15 cellular contexts compared by ENCODE assay signal in the genomic region with DNA sequence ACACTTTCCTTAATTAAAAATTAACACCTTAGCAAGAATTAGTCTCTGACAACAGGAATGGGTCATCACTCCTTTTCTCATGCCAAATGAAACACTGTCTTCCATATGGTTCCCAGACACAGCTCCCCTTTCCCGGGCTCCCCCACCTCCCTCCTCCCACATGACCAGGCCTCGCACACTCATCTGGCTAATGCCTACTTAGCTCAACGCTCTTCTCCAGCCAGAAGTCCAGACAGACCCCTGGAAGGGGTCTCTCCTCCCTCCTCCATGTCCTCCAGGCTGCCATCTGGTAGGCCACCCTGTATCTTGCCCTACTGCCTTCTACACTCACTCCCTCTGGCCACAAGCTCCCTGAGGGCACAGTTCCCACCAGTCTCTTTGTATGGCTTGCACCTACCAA. TPM values are rescaled to one million over a fixed set of nuclear protein-coding genes. Genes with fewer than 3 reads are reported as not detected.
DNase-seq lines count a peak whose midpoint lies in the region; ATAC-seq and TF ChIP-seq lines count a peak whose summit lies in the region.
"Had no signal": no experiment of that assay in that cellular context is flagged by ENCODE, and none has a peak within 500 bp of the region (broad histone marks: within the 10 kb centered on the region; RNA-seq: fewer than 3 reads in every experiment).

No MANE protein-coding gene starts in this region.

- DNase-seq in NCI-H524 treated with DMSO at 0.1 percent for 48 hours (lab: John Stamatoyannopoulos, UW) = peak; percentile 32
- DNase-seq in SK-N-SH = peak; percentile 62
- DNase-seq in endodermal cell = peak; percentile 13
- peak; percentile 43 for DNase-seq in sigmoid colon
- no peak for DNase-seq in NCI-H1417 treated with DMSO at 0.1 percent for 48 hours (lab: John Stamatoyannopoulos, UW)
- DNase-seq: Calu3; CD4-positive, alpha-beta T cell; DMS153; DMS79 treated with DMSO at 0.1 percent for 48 hours; EL; GOT3 had no signal

- H3K27me3 ChIP-seq in SK-N-SH (ENCODE audit: insufficient read depth) = no peaks in the 10 kb centered on the region; the same call in 1 of the 2 replicates
- H3K27me3 ChIP-seq in endodermal cell (ENCODE audit: control insufficient read depth, insufficient read depth, low read length, poor library complexity, severe bottlenecking) = no peaks in the 10 kb centered on the region
- H3K27me3 ChIP-seq in sigmoid colon = no peaks in the 10 kb centered on the region

- H4K20me1 ChIP-seq in SK-N-SH (ENCODE audit: insufficient read depth) = no peaks in the 10 kb centered on the region

- no peak for TF ChIP-seq CTCF in SK-N-SH (IDR thresholded peaks at IDR 0.05)
- TF ChIP-seq CTCF in endodermal cell (conservative IDR thresholded peaks at IDR 0.05) = no peak
- no peak for TF ChIP-seq CTCF in sigmoid colon (IDR thresholded peaks at IDR 0.05)

- no peaks in the 10 kb centered on the region for H3K9me3 ChIP-seq in SK-N-SH
- no peaks in the 10 kb centered on the region for H3K9me3 ChIP-seq in endodermal cell (ENCODE audit: control insufficient read depth, low read length)
- H3K9me3 ChIP-seq in sigmoid colon = no peaks in the 10 kb centered on the region
- H3K9me3 ChIP-seq: HAP-1 had no signal

- H3F3A ChIP-seq in SK-N-SH (replicated peaks; ENCODE audit: insufficient read depth) = no peaks in the 10 kb centered on the region

- no peaks in the 10 kb centered on the region for H3K79me2 ChIP-seq in SK-N-SH (ENCODE audit: insufficient read depth)

- no peak for TF ChIP-seq POLR2A in sigmoid colon (IDR thresholded peaks at IDR 0.05)

- no peak overlapping the region for H3K4me2 ChIP-seq in SK-N-SH

- H3K36me3 Mint-ChIP-seq in endodermal cell (ENCODE audit: low read depth) = no peaks in the 10 kb centered on the region

- no peaks in the 10 kb centered on the region for H3K9me3 Mint-ChIP-seq in endodermal cell
- H3K9me3 Mint-ChIP-seq: CD4-positive, alpha-beta T cell had no signal

- no peaks in the 10 kb centered on the region for H3K4me1 Mint-ChIP-seq in endodermal cell

- H3K4me3 Mint-ChIP-seq in endodermal cell = no peak overlapping the region
- H3K4me3 Mint-ChIP-seq: B cell; CD4-positive, alpha-beta T cell had no signal

- H3K27ac Mint-ChIP-seq in endodermal cell = no peak overlapping the region
- H3K27ac Mint-ChIP-seq: B cell; CD4-positive, alpha-beta T cell had no signal

- TF ChIP-seq RAD21 in SK-N-SH (IDR thresholded peaks at IDR 0.05; ENCODE audit: low read length) = no peak

- ATAC-seq in GM19467 (IDR thresholded peaks at IDR 0.05; ENCODE audit: unreplicated experiment) = no peak
- no peak for ATAC-seq in HG03097 (IDR thresholded peaks at IDR 0.05; ENCODE audit: low FRiP score, unreplicated experiment)

- H3K36me3 ChIP-seq in SK-N-SH (replicated peaks in 1 of 2; ENCODE audit: control insufficient read depth in 1 of 2, insufficient read depth in 2 of 2, low read length in 1 of 2) = no peaks in the 10 kb centered on the region
- no peaks in the 10 kb centered on the region for H3K36me3 ChIP-seq in endodermal cell (ENCODE audit: control insufficient read depth, insufficient read depth, low read length)
- H3K36me3 ChIP-seq in sigmoid colon = no peaks in the 10 kb centered on the region
- H3K36me3 ChIP-seq: HAP-1 had no signal

- intact Hi-C loops in sigmoid colon (cut with DNase I) = no loop called here

- H3K9ac ChIP-seq in SK-N-SH (no peak overlapping the region), endodermal cell (ENCODE audit: extremely low read depth, low read length, poor library complexity, severe bottlenecking) (no peak overlapping the region)

- H3K27me3 Mint-ChIP-seq in endodermal cell (ENCODE audit: insufficient read depth) = peaks cover 18% of the 10 kb centered on the region
- H3K27me3 Mint-ChIP-seq: B cell; CD4-positive, alpha-beta T cell had no signal

- H3K4me3 ChIP-seq in SK-N-SH (ENCODE audit: low read depth in 2 of 2, low read length in 1 of 2) (no peak overlapping the region), endodermal cell (ENCODE audit: low read length) (no peak overlapping the region), sigmoid colon (no peak overlapping the region)
- H3K4me3 ChIP-seq: HAP-1 had no signal

- POLR2A ChIA-PET in SK-N-SH (lab: Yijun Ruan, JAX) = no interaction called here

- TF ChIP-seq EP300 in SK-N-SH (IDR thresholded peaks at IDR 0.05; ENCODE audit: borderline replicate concordance in 1 of 2, low read depth in 1 of 2, low read length in 1 of 2) (no peak; a peak in 1 of 4 replicates), sigmoid colon (IDR thresholded peaks at IDR 0.05) (no peak)

- H3K9me2 ChIP-seq in SK-N-SH = no peaks in the 10 kb centered on the region

- no peak overlapping the region for H2AFZ ChIP-seq in SK-N-SH (ENCODE audit: low read depth)

- peak overlapping the region in 1 of 2 experiments; percentile 72; a peak in 1 of 4 replicates for H3K27ac ChIP-seq in SK-N-SH (ENCODE audit: low read depth in 2 of 2, low read length in 1 of 2)
- peak overlapping the region; percentile 22 for H3K27ac ChIP-seq in endodermal cell (ENCODE audit: low read depth, low read length)
- no peak overlapping the region for H3K27ac ChIP-seq in sigmoid colon

- CTCF ChIA-PET in SK-N-SH (lab: Yijun Ruan, JAX) = interaction anchor here (1.0 to 1.7 kb wide), 5 partner anchors 9 to 63 kb away, joined by 3 to 7 read pairs (median 4); partner anchors contain the start of gene KCNC4

- H3K4me1 ChIP-seq in SK-N-SH (ENCODE audit: control insufficient read depth in 1 of 2, insufficient read depth in 2 of 2, low read depth in 1 of 2, low read length in 1 of 2) (peaks cover 0 to 28% of the 10 kb centered on the region in 2 experiments; a peak in 1 of 4 replicates), endodermal cell (ENCODE audit: control insufficient read depth, insufficient read depth, low read length) (no peaks in the 10 kb centered on the region), sigmoid colon (peaks cover 0 to 11% (median 0%) of the 10 kb centered on the region in 4 donors)
- H3K4me1 ChIP-seq: HAP-1 had no signal

- 36% methylated on average over 3 of the region's 3 CpGs for WGBS in SK-N-SH (ENCODE audit: low lambda C conversion rate)
- 60 to 100% methylated on average over 1 to 3 of the region's 3 CpGs for WGBS in endodermal cell (ENCODE audit: insufficient coverage in 1 of 2, insufficient read length in 1 of 2), 2 experiments
- WGBS in sigmoid colon, 2 donors = 71 to 94% methylated on average over 3 of the region's 3 CpGs

TF ChIP-seq in SK-N-SH, 30 proteins besides CTCF, POLR2A, EP300 and RAD21:
- no peak for TF ChIP-seq MAX (IDR thresholded peaks at IDR 0.05; ENCODE audit: low read depth)
- no peak for TF ChIP-seq FOXJ3 (CRISPR knock-in tag; IDR thresholded peaks at IDR 0.05)
- TF ChIP-seq, protein P1, sequence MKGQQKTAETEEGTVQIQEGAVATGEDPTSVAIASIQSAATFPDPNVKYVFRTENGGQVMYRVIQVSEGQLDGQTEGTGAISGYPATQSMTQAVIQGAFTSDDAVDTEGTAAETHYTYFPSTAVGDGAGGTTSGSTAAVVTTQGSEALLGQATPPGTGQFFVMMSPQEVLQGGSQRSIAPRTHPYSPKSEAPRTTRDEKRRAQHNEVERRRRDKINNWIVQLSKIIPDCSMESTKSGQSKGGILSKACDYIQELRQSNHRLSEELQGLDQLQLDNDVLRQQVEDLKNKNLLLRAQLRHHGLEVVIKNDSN (IDR thresholded peaks at IDR 0.05; ENCODE audit: borderline replicate concordance, low read depth) = no peak
- no peak for TF ChIP-seq RXRA (IDR thresholded peaks at IDR 0.05; ENCODE audit: borderline replicate concordance, low read depth)

RNA-seq across cellular contexts. Expression of gene KCNC4, which starts 39.9 kb away (rescaled TPM):
- polyA plus RNA-seq in SK-N-SH (2012; rRNA removed) = 0.37 and 0.51 TPM in 2 replicates
- 0.21 and 0.35 TPM in 2 replicates for polyA plus RNA-seq in SK-N-SH (2012; cell fraction: cytosol; rRNA removed)
- 1.2 and 1.6 TPM in 2 replicates for polyA plus RNA-seq in SK-N-SH (2012; cell fraction: nucleus; rRNA removed)
- total RNA-seq in endodermal cell = 10 to 100 TPM in 1 of 2 donors, 1 to 10 TPM in 1; 7.6 to 10.2 TPM
- polyA plus RNA-seq in endodermal cell (2013, experiment 1 of 2) = 5.3 TPM
- polyA plus RNA-seq in endodermal cell (2013, experiment 2 of 2) = 4.8 TPM
- 1 to 10 TPM; 1.8 to 6.4 (median 3.2) TPM for total RNA-seq in sigmoid colon
- 1 to 10 TPM in 1 of 3 donors, under 1 TPM in 2; 0.60 to 3.6 (median 0.69) TPM for polyA plus RNA-seq in sigmoid colon
